Comparison of ENCODE assay signal across 29 cellular contexts in the genomic region with DNA sequence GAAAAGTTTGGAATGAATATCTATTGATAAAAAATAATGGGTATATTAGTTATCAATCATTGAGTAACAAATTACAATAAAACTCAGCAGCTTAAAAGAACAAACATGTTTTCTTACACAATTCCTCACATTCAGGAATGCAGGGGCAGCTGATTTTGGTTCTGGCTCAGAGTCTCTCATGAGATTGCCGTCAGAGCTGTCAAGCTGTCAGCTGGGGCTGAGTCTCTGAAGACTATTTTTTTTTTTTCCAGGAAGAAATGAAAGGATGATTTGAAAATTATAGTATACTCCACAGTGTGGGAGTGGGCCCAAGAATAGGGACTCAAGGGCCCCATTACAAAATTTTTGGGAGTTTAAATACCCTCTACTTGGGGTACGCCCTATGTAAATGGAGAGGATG.
"Had no signal": no experiment of that assay in that cellular context is flagged by ENCODE, and none has a peak within 500 bp of the region (broad histone marks: within the 10 kb centered on the region; RNA-seq: fewer than 3 reads in every experiment).

No MANE protein-coding gene starts in this region.

- H3K4me3 ChIP-seq: left lung, lower lobe of right lung, pancreas, prostate gland, right atrium auricular region, skin epidermis, stomach, testis, thyroid gland, transverse colon, upper lobe of left lung, vagina had no signal

- ATAC-seq: left colon; left lung; lower lobe of right lung; natural killer cell; sciatic nerve; stimulated activated naive B cell treated with anti-CD40 and anti-IgM and Interleukin-4, amounts not matched to agents 10 μg/mL and 1 μg/mL and 100 μg/mL, for 72 hours; stimulated activated naive CD8-positive, alpha-beta T cell treated with anti-CD3 and anti-CD28 coated beads, Interleukin-15, Interleukin-2, amounts not matched to agents 100 U/mL and 50 U/mL, for 24 hours had no signal

- DNase-seq: hippocampal formation; kidney glomerular epithelial cell; left colon; left lung; lower lobe of right lung; mammary epithelial cell; mesenchymal stem cell; naive B cell; natural killer cell; nephron progenitor cell; pancreas; posterior cingulate gyrus; stimulated activated CD4-positive, alpha-beta T cell treated with anti-CD3 and anti-CD28 coated beads, Interleukin-12 subunit alpha, Interleukin-12 subunit beta, amount 100 ng/mL, for 4 hours; stimulated activated CD4-positive, alpha-beta T cell treated with anti-CD3 and anti-CD28 coated beads, Interleukin-15, amount 100 ng/mL, for 24 hours; stimulated activated CD4-positive, alpha-beta T cell treated with anti-CD3 and anti-CD28 coated beads, Interleukin-2, amount 100 ng/mL, for 24 hours; stimulated activated CD4-positive, alpha-beta T cell treated with anti-CD3 and anti-CD28 coated beads, Interleukin-4, amount 100 ng/mL, for 1 hour; stimulated activated naive B cell treated with anti-CD40 and anti-IgM and Interleukin-4, amounts not matched to agents 10 μg/mL and 1 μg/mL and 100 μg/mL, for 72 hours; stimulated activated naive CD8-positive, alpha-beta T cell treated with anti-CD3 and anti-CD28 coated beads, Interleukin-15, Interleukin-2, amounts not matched to agents 100 U/mL and 50 U/mL, for 24 hours; stomach; testis; thyroid gland; transverse colon; upper lobe of left lung had no signal

- H3K4me1 ChIP-seq: left lung, lower lobe of right lung, pancreas, prostate gland, right atrium auricular region, thyroid gland, transverse colon, upper lobe of left lung, vagina had no signal

- H3K36me3 ChIP-seq: left lung, lower lobe of right lung, prostate gland, right atrium auricular region, thyroid gland, upper lobe of left lung, vagina had no signal

- H3K27ac ChIP-seq: left lung, lower lobe of right lung, pancreas, prostate gland, right atrium auricular region, skin epidermis, stomach, testis, thyroid gland, transverse colon, upper lobe of left lung, vagina had no signal

- H3K9me3 ChIP-seq: left lung, lower lobe of right lung, pancreas, prostate gland, right atrium auricular region, stomach, testis, thyroid gland, transverse colon, upper lobe of left lung, vagina had no signal

- FAIRE-seq: keratinocyte, pancreas had no signal

- H3K27me3 ChIP-seq: left lung, pancreas, right atrium auricular region, stomach, testis, thyroid gland, transverse colon, upper lobe of left lung, vagina had no signal
